In genomic region chr17:28170771-28171170, GRCh38 we compare ENCODE assay signal across 19 cellular contexts.
DNase-seq lines count a peak whose midpoint lies in the region; ATAC-seq, FAIRE-seq and TF ChIP-seq lines count a peak whose summit lies in the region.
"Had no signal": no experiment of that assay in that cellular context is flagged by ENCODE, and none has a peak within 500 bp of the region (broad histone marks: within the 10 kb centered on the region; RNA-seq: fewer than 3 reads in every experiment).

No MANE protein-coding gene starts in this region.

- H3K9me3 Mint-ChIP-seq in astrocyte (ENCODE audit: unreplicated experiment), result no peaks in the 10 kb centered on the region
- peaks cover 0 to 1% (median 0%) of the 10 kb centered on the region in 7 donors for H3K9me3 Mint-ChIP-seq in CD14-positive monocyte
- no peaks in the 10 kb centered on the region for H3K9me3 Mint-ChIP-seq in type B pancreatic cell

- H3K4me3 Mint-ChIP-seq in astrocyte (ENCODE audit: unreplicated experiment), result no peak overlapping the region
- no peak overlapping the region for H3K4me3 Mint-ChIP-seq in CD14-positive monocyte
- H3K4me3 Mint-ChIP-seq in type B pancreatic cell, result no peak overlapping the region
- H3K4me3 Mint-ChIP-seq in T-helper 17 cell, result no peak overlapping the region

- H3K4me1 Mint-ChIP-seq in astrocyte (ENCODE audit: low read depth, unreplicated experiment) (peaks cover 16% of the 10 kb centered on the region), CD14-positive monocyte (peaks cover 28% of the 10 kb centered on the region), type B pancreatic cell (ENCODE audit: unreplicated experiment) (peaks cover 19% of the 10 kb centered on the region), T-helper 17 cell (peaks cover 14% of the 10 kb centered on the region)

- no peak overlapping the region for H2AFZ ChIP-seq in astrocyte (ENCODE audit: low read depth, low read length)
- no peak overlapping the region for H2AFZ ChIP-seq in fibroblast of lung (ENCODE audit: low read length)

- H3K9me3 ChIP-seq in HUES48 (ENCODE audit: control insufficient read depth, insufficient read depth, low read length) (no peaks in the 10 kb centered on the region), astrocyte (ENCODE audit: insufficient read depth, low read depth, low read length) (no peaks in the 10 kb centered on the region), fibroblast of lung (ENCODE audit: control insufficient read depth, insufficient read depth, low read depth, low read length) (no peaks in the 10 kb centered on the region), SJCRH30 (replicated peaks) (no peaks in the 10 kb centered on the region), T-helper 17 cell (ENCODE audit: control insufficient read depth, low read length, poor library complexity, severe bottlenecking) (no peaks in the 10 kb centered on the region)
- H3K9me3 ChIP-seq: BLaER1 treated with 17β-estradiol and CSF1 and Interleukin-3, amounts not matched to agents 10 nM and 100 nM; Peyer's patch had no signal

- H3K36me3 Mint-ChIP-seq in astrocyte (ENCODE audit: low read depth, unreplicated experiment) (peaks cover 7% of the 10 kb centered on the region), CD14-positive monocyte (peaks cover 42 to 54% of the 10 kb centered on the region in 2 donors), type B pancreatic cell (peaks cover 16% of the 10 kb centered on the region), T-helper 17 cell (ENCODE audit: low read depth) (peaks cover 11% of the 10 kb centered on the region)

- DNase-seq in astrocyte (ENCODE audit: low read depth) (no peak), fibroblast of lung (ENCODE audit: low read depth in 2 of 2) (peak; percentile 8 to 14), CD14-positive monocyte (ENCODE audit: low spot score) (no peak), type B pancreatic cell (ENCODE audit: extremely low spot score, unreplicated experiment) (no peak), SJCRH30 (no peak), T-helper 17 cell (no peak)
- DNase-seq: COR-L47, DMS153, Karpas-422, NCI-H1105 treated with DMSO at 0.1 percent for 48 hours, NCI-H187, NCI-H2171, NCI-H82, Peyer's patch, SHP77 treated with DMSO at 0.1 percent for 48 hours had no signal

- no peak for ATAC-seq in T-helper 17 cell
- ATAC-seq: HCT116 had no signal

- no peak for FAIRE-seq in astrocyte (lab: Jason Lieb, UNC)
- FAIRE-seq: GM18507 had no signal

- H3K4me1 ChIP-seq in HUES48 (ENCODE audit: control insufficient read depth, insufficient read depth, low read length) (peaks cover 39% of the 10 kb centered on the region), astrocyte (ENCODE audit: insufficient read depth, low read length) (peaks cover 8% of the 10 kb centered on the region), fibroblast of lung (ENCODE audit: control insufficient read depth, extremely low read depth, insufficient read depth, low read length) (peaks cover 5% of the 10 kb centered on the region), SJCRH30 (no peaks in the 10 kb centered on the region)
- H3K4me1 ChIP-seq: Peyer's patch had no signal

- TF ChIP-seq CTCF in astrocyte (IDR thresholded peaks at IDR 0.05; ENCODE audit: insufficient read depth, low read depth, low read length) (no peak), fibroblast of lung (conservative IDR thresholded peaks at IDR 0.05 in 1 of 2, IDR thresholded peaks at IDR 0.05 in 1 of 2; ENCODE audit: low read depth in 1 of 2, low read length in 2 of 2) (no peak), CD14-positive monocyte (IDR thresholded peaks at IDR 0.05) (no peak), type B pancreatic cell (conservative IDR thresholded peaks at IDR 0.05) (no peak)

- H4K20me1 ChIP-seq in astrocyte (ENCODE audit: insufficient read depth, low read length) (peaks cover 5% of the 10 kb centered on the region), fibroblast of lung (ENCODE audit: control insufficient read depth, extremely low read depth, insufficient read depth, low read length) (no peaks in the 10 kb centered on the region)

- H3K36me3 ChIP-seq in HUES48 (ENCODE audit: control insufficient read depth, insufficient read depth, low read length), result peaks cover 38% of the 10 kb centered on the region
- H3K36me3 ChIP-seq in astrocyte (ENCODE audit: insufficient read depth, low read length), result peaks cover 20% of the 10 kb centered on the region
- H3K36me3 ChIP-seq in fibroblast of lung (ENCODE audit: control insufficient read depth, insufficient read depth, low read length), result no peaks in the 10 kb centered on the region
- peaks cover 27% of the 10 kb centered on the region for H3K36me3 ChIP-seq in SJCRH30

- H3K4me3 ChIP-seq in HUES48 (ENCODE audit: low read depth, low read length) (no peak overlapping the region), astrocyte (ENCODE audit: insufficient read depth, low read depth, low read length) (no peak overlapping the region), fibroblast of lung (replicated peaks in 1 of 4; ENCODE audit: control extremely low read depth in 1 of 4, insufficient read depth in 1 of 4, low read depth in 3 of 4, low read length in 4 of 4) (no peak overlapping the region), SJCRH30 (no peak overlapping the region)
- H3K4me3 ChIP-seq: BLaER1 treated with 17β-estradiol and CSF1 and Interleukin-3, amounts not matched to agents 10 nM and 100 nM; Peyer's patch had no signal

- no peaks in the 10 kb centered on the region for H3K27me3 Mint-ChIP-seq in astrocyte (ENCODE audit: low read depth, unreplicated experiment)
- no peaks in the 10 kb centered on the region for H3K27me3 Mint-ChIP-seq in CD14-positive monocyte (ENCODE audit: low read depth in 3 of 3)
- no peaks in the 10 kb centered on the region for H3K27me3 Mint-ChIP-seq in type B pancreatic cell
- no peaks in the 10 kb centered on the region for H3K27me3 Mint-ChIP-seq in T-helper 17 cell

- H3K27me3 ChIP-seq in HUES48 (ENCODE audit: control insufficient read depth, insufficient read depth, low read length) (no peaks in the 10 kb centered on the region), astrocyte (ENCODE audit: insufficient read depth, low read length) (no peaks in the 10 kb centered on the region), fibroblast of lung (ENCODE audit: control insufficient read depth, insufficient read depth, low read length) (no peaks in the 10 kb centered on the region), SJCRH30 (no peaks in the 10 kb centered on the region)
- H3K27me3 ChIP-seq: BLaER1 treated with 17β-estradiol and CSF1 and Interleukin-3, amounts not matched to agents 10 nM and 100 nM; Peyer's patch had no signal

- no peak overlapping the region for H3K27ac Mint-ChIP-seq in astrocyte (ENCODE audit: unreplicated experiment)
- no peak overlapping the region for H3K27ac Mint-ChIP-seq in CD14-positive monocyte
- no peak overlapping the region for H3K27ac Mint-ChIP-seq in type B pancreatic cell
- no peak overlapping the region for H3K27ac Mint-ChIP-seq in T-helper 17 cell

- H3K4me2 ChIP-seq in astrocyte (ENCODE audit: low read length) (peak overlapping the region; percentile 46), fibroblast of lung (ENCODE audit: extremely low read depth, insufficient read depth, low read length) (no peak overlapping the region)
- H3K4me2 ChIP-seq: BLaER1 treated with 17β-estradiol and CSF1 and Interleukin-3, amounts not matched to agents 10 nM and 100 nM had no signal

- H3K9ac ChIP-seq in HUES48 (ENCODE audit: low read depth, low read length), result no peak overlapping the region
- H3K9ac ChIP-seq in astrocyte (ENCODE audit: low read length), result peak overlapping the region; percentile 6
- H3K9ac ChIP-seq in fibroblast of lung (ENCODE audit: insufficient read depth, low read length), result no peak overlapping the region
- H3K9ac ChIP-seq: BLaER1 treated with 17β-estradiol and CSF1 and Interleukin-3, amounts not matched to agents 10 nM and 100 nM had no signal

- intact Hi-C loops in CD14-positive monocyte (cut with micrococcal nuclease), result no loop called here

- H3K79me2 ChIP-seq in astrocyte (ENCODE audit: insufficient read depth, low read length) (no peaks in the 10 kb centered on the region), fibroblast of lung (ENCODE audit: control insufficient read depth, insufficient read depth, low read length) (no peaks in the 10 kb centered on the region)

- H3K27ac ChIP-seq in HUES48 (ENCODE audit: low read depth, low read length), result peak overlapping the region; percentile 58
- no peak overlapping the region for H3K27ac ChIP-seq in astrocyte (ENCODE audit: low read depth, low read length)
- H3K27ac ChIP-seq in fibroblast of lung (ENCODE audit: insufficient read depth, low read length), result no peak overlapping the region
- H3K27ac ChIP-seq in SJCRH30, result no peak overlapping the region
- H3K27ac ChIP-seq: BLaER1 treated with 17β-estradiol and CSF1 and Interleukin-3, amounts not matched to agents 10 nM and 100 nM; Peyer's patch had no signal

Comparison
In these comparisons a context has a peak if more than half of its experiments do, and no peak if none do; other contexts are left out.
1. DNase-seq: peak in fibroblast of lung (2 of 2); none in astrocyte (single experiment), CD14-positive monocyte (single experiment), type B pancreatic cell (single experiment), SJCRH30 (0 of 2) and T-helper 17 cell (0 of 3).